ENCODE assay signal across 12 cellular contexts in the genomic region with DNA sequence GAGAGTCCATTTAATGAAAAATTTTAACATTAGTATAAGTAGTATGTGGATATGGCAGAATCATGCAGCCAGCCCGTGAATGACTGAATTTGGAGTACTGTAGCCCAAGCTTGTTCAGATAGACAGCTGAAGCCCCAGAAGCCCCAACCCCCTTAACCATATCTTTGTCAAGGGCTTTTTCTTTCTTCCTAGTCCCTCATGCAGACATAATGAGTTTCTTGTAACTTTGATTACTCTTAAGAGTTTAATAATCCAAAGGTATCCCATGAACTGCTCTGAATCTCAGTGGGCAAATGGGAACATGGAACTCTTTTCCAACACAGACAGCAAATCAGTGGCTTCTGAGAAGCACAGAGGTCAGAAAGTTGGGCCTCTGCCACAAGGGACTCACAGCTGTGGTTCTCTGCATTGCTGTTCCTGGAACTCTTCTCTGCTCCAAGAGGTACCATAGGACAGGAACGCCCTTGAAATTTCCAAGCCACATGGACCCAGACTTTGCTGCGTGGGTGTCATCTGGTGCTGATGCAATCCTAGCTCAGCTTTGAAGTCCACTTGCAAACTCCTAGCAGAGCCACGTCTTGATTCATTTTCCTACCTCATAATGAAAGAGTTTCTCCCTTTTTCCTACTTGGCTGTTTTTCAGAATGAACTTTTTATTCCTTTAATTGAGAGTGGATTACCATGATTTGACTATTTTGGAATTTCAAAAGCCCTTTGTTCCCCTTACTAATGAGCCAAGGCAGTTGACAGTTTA. TPM values are rescaled to one million over a fixed set of nuclear protein-coding genes. Genes with fewer than 3 reads are reported as not detected.
DNase-seq lines count a peak whose midpoint lies in the region; FAIRE-seq and TF ChIP-seq lines count a peak whose summit lies in the region.
"Had no signal": no experiment of that assay in that cellular context is flagged by ENCODE, and none has a peak within 500 bp of the region (broad histone marks: within the 10 kb centered on the region; RNA-seq: fewer than 3 reads in every experiment).

No MANE protein-coding gene starts in this region.

- no peak for TF ChIP-seq EP300 in H1 (IDR thresholded peaks at IDR 0.05; ENCODE audit: borderline replicate concordance in 1 of 2, low read depth in 2 of 2, low read length in 2 of 2)

- no peaks in the 10 kb centered on the region; a peak in 1 of 7 replicates for H3K4me1 ChIP-seq in H1 (replicated peaks in 1 of 4; ENCODE audit: control insufficient read depth in 3 of 4, insufficient read depth in 4 of 4, low read length in 3 of 4)

- DNase-seq in AG08395 (ENCODE audit: low spot score) (peak; percentile 65), LHCN-M2 (ENCODE audit: low read depth) (peak; percentile 66), H1 (ENCODE audit: low read depth in 1 of 2, low spot score in 2 of 2) (no peak), myocyte (ENCODE audit: low read depth) (peak; percentile 75), NCI-H446 (lab: John Stamatoyannopoulos, UW) (no peak), NCI-H1105 (lab: John Stamatoyannopoulos, UW) (no peak), NK-92 (lab: John Stamatoyannopoulos, UW; ENCODE audit: unreplicated experiment) (no peak), activated gamma-delta T cell (lab: John Stamatoyannopoulos, UW) (no peak)
- DNase-seq: SW 1271 had no signal

- no peak overlapping the region for H3K4me3 ChIP-seq in H1 (ENCODE audit: extremely low read depth in 1 of 4, insufficient read depth in 2 of 4, low read depth in 3 of 4, low read length in 4 of 4)
- H3K4me3 ChIP-seq: neural progenitor cell had no signal

- no peak overlapping the region for H2BK120ac ChIP-seq in H1 (replicated peaks; ENCODE audit: low read depth, low read length)

- POLR2A ChIA-PET in H1 (lab: Charles Lee; ENCODE audit: partially characterized antibody) = interaction anchor here (1.1 to 1.8 kb wide), 3 partner anchors 12 to 112 kb away, joined by 3 to 8 read pairs (median 4); a partner anchor contains a TSS

- H3K79me1 ChIP-seq in H1 (ENCODE audit: low read depth, low read length) = no peaks in the 10 kb centered on the region

- H3K18ac ChIP-seq in H1 (ENCODE audit: extremely low read depth, low read length) = no peak overlapping the region

- H3K27ac ChIP-seq in H1 (ENCODE audit: low read depth, low read length) = no peak overlapping the region
- H3K27ac ChIP-seq: C4-2B, KMS-11, neural progenitor cell had no signal

- H3K56ac ChIP-seq in H1 (replicated peaks; ENCODE audit: insufficient read length, low read depth, low read length) = no peak overlapping the region

- H3K23ac ChIP-seq in H1 (ENCODE audit: insufficient read length) = no peak overlapping the region

- no peaks in the 10 kb centered on the region for H3K9me3 ChIP-seq in H1 (ENCODE audit: insufficient read depth in 2 of 2, low read depth in 1 of 2, low read length in 1 of 2)

- no peak overlapping the region for H3K4ac ChIP-seq in H1 (replicated peaks; ENCODE audit: insufficient read length, low read depth, low read length)

- H2AK5ac ChIP-seq in H1 (ENCODE audit: low read depth, low read length) = no peak overlapping the region

- no peaks in the 10 kb centered on the region for H3K27me3 ChIP-seq in H1 (replicated peaks in 1 of 4; ENCODE audit: control insufficient read depth in 3 of 4, extremely low read depth in 1 of 4, insufficient read depth in 3 of 4, low read length in 3 of 4)
- H3K27me3 ChIP-seq: neural progenitor cell had no signal

- 87% methylated on average over 4 of the region's 4 CpGs; no CpG with 5 or more reads in 1 of the 2 experiments for WGBS in H1 (ENCODE audit: extremely low coverage in 1 of 2, insufficient coverage in 1 of 2, insufficient read length in 1 of 2, insufficient replicate concordance in 2 of 2, low coverage in 1 of 2, low lambda C conversion rate in 2 of 2, missing lambda C conversion rate in 1 of 2), 2 experiments

- H3K36me3 ChIP-seq in H1 (ENCODE audit: control insufficient read depth in 2 of 4, insufficient read depth in 4 of 4, low read length in 3 of 4) = peaks cover 0 to 4% (median 0%) of the 10 kb centered on the region in 4 experiments; a peak in 1 of 8 replicates
- H3K36me3 ChIP-seq: neural progenitor cell had no signal

- no peaks in the 10 kb centered on the region; the same call in 1 of the 2 replicates for H3K23me2 ChIP-seq in H1 (ENCODE audit: low read depth, low read length)

- CTCF ChIA-PET in H1 (lab: Charles Lee; ENCODE audit: partially characterized antibody) = interaction anchor here (0.6 to 1.3 kb wide), 2 partner anchors 68 to 270 kb away, joined by 3 read pairs; no protein-coding TSS in a partner anchor

- H2AFZ ChIP-seq in H1 (ENCODE audit: low read length) = peak overlapping the region; percentile 19; the same call in 1 of the 2 replicates
- H2AFZ ChIP-seq: neural progenitor cell had no signal

- no peak for TF ChIP-seq RAD21 in H1 (IDR thresholded peaks at IDR 0.05 in 1 of 2, conservative IDR thresholded peaks at IDR 0.05 in 1 of 2; ENCODE audit: low read depth in 2 of 2, low read length in 2 of 2)

- H4K91ac ChIP-seq in H1 (replicated peaks; ENCODE audit: insufficient read length, low read length) = no peak overlapping the region

- no peak overlapping the region for H3K14ac ChIP-seq in H1 (ENCODE audit: insufficient read length)

- no peaks in the 10 kb centered on the region for H4K20me1 ChIP-seq in H1 (replicated peaks in 1 of 2; ENCODE audit: control insufficient read depth in 1 of 2, insufficient read depth in 2 of 2, low read length in 2 of 2)

- no peak overlapping the region for H2BK20ac ChIP-seq in H1 (ENCODE audit: low read length)

- no peak overlapping the region for H3K4me2 ChIP-seq in H1 (ENCODE audit: insufficient read depth in 1 of 2, low read depth in 2 of 2, low read length in 2 of 2)
- H3K4me2 ChIP-seq: KMS-11, neural progenitor cell had no signal

- no peak overlapping the region for H2BK5ac ChIP-seq in H1 (ENCODE audit: low read depth, low read length)

- no peak overlapping the region for H4K5ac ChIP-seq in H1 (ENCODE audit: insufficient read length, low read depth, low read length)

- H3K79me2 ChIP-seq in H1 (ENCODE audit: control insufficient read depth in 1 of 2, insufficient read depth in 2 of 2, low read length in 2 of 2) = no peaks in the 10 kb centered on the region

- H2BK12ac ChIP-seq in H1 (ENCODE audit: low read depth, low read length) = peak overlapping the region; percentile 29; the same call in 1 of the 2 replicates

- H3K9ac ChIP-seq in H1 (replicated peaks in 1 of 4; ENCODE audit: extremely low read depth in 1 of 4, low read depth in 3 of 4, low read length in 3 of 4) = no peak overlapping the region
- H3K9ac ChIP-seq: KMS-11, neural progenitor cell had no signal

- TF ChIP-seq POLR2A in H1 (IDR thresholded peaks at IDR 0.05; ENCODE audit: control extremely low read depth in 1 of 2, low read depth in 2 of 2, low read length in 2 of 2) = no peak

- no peak for TF ChIP-seq CTCF in H1 (IDR thresholded peaks at IDR 0.05; ENCODE audit: control extremely low read depth in 1 of 3, insufficient read depth in 1 of 3, low read depth in 1 of 3, low read length in 3 of 3)

- no peak overlapping the region for H4K8ac ChIP-seq in H1 (ENCODE audit: extremely low read depth, insufficient read depth, low read length)

- no peak overlapping the region for H2BK15ac ChIP-seq in H1 (ENCODE audit: low read length)

- FAIRE-seq in H1 (lab: Jason Lieb, UNC) = no peak

TF ChIP-seq in H1, 55 proteins besides CTCF, POLR2A, EP300 and RAD21:
- TF ChIP-seq, protein P1, sequence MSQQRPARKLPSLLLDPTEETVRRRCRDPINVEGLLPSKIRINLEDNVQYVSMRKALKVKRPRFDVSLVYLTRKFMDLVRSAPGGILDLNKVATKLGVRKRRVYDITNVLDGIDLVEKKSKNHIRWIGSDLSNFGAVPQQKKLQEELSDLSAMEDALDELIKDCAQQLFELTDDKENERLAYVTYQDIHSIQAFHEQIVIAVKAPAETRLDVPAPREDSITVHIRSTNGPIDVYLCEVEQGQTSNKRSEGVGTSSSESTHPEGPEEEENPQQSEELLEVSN (IDR thresholded peaks at IDR 0.05) = no peak
- TF ChIP-seq CEBPB (IDR thresholded peaks at IDR 0.05; ENCODE audit: low read depth, low read length) = 0 out of 2 replicates have a peak, but pooled peaks have one; percentile 31

RNA-seq across cellular contexts. Expression of a gene that starts 18.1 kb away (rescaled TPM):
- total RNA-seq in LHCN-M2 (2014; rRNA removed) (80.2 and 87.4 TPM in 2 replicates), myocyte (54.9 and 77.8 TPM in 2 replicates)
- polyA plus RNA-seq in LHCN-M2 (2012) = 44.3 TPM
- 13.4 and 14.2 TPM in 2 replicates for total RNA-seq in H1 (2021; fragmentation: NEBNext Ultra II Directional; extraction: Animal tissue kit (Norgen Biotek cat#: 25700))
- polyA plus RNA-seq in H1 (2011; rRNA removed) = 8.1 and 11.6 TPM in 2 replicates
- polyA plus RNA-seq in H1 (2011; cell fraction: cytosol; rRNA removed) = 19.4 TPM
- polyA plus RNA-seq in H1 (2011; cell fraction: nucleus; rRNA removed) = 8.4 TPM
- 15.8 to 19.1 TPM (median 17.7 TPM) in 4 replicates for polyA plus RNA-seq in H1 (2012, experiment 1 of 2)
- 2.6 TPM for polyA plus RNA-seq in H1 (2012, experiment 2 of 2)
- polyA plus RNA-seq in H1 (2013, experiment 1 of 2) = 15.8 TPM
- polyA plus RNA-seq in H1 (2013, experiment 2 of 2) = 13.6 TPM
- 6.2 and 8.0 TPM in 2 replicates for polyA minus RNA-seq in H1 (2011; rRNA and poly(A)+ RNA removed)
- 10.1 TPM for polyA minus RNA-seq in H1 (2011; cell fraction: cytosol; rRNA and poly(A)+ RNA removed)
- polyA minus RNA-seq in H1 (2011; cell fraction: nucleus; rRNA and poly(A)+ RNA removed) = 7.5 TPM
- polyA plus RNA-seq in myocyte (2012) = 30.8 TPM

RNA-seq across cellular contexts. Expression of a gene that starts 18.5 kb away (rescaled TPM):
- total RNA-seq in LHCN-M2 (2014; rRNA removed) (28.2 and 30.0 TPM in 2 replicates), myocyte (18.8 TPM in 2 replicates)
- polyA plus RNA-seq in LHCN-M2 (2012) = 11.8 TPM
- 18.2 and 18.5 TPM in 2 replicates for total RNA-seq in H1 (2021; fragmentation: NEBNext Ultra II Directional; extraction: Animal tissue kit (Norgen Biotek cat#: 25700))
- 2.0 and 3.5 TPM in 2 replicates for polyA plus RNA-seq in H1 (2011; rRNA removed)
- polyA plus RNA-seq in H1 (2011; cell fraction: cytosol; rRNA removed) = 3.7 TPM
- polyA plus RNA-seq in H1 (2011; cell fraction: nucleus; rRNA removed) = 2.7 TPM
- polyA plus RNA-seq in H1 (2012, experiment 1 of 2) = 5.4 to 7.4 TPM (median 5.9 TPM) in 4 replicates
- 2.1 TPM for polyA plus RNA-seq in H1 (2012, experiment 2 of 2)
- 5.6 TPM for polyA plus RNA-seq in H1 (2013, experiment 1 of 2)
- polyA plus RNA-seq in H1 (2013, experiment 2 of 2) = 5.7 TPM
- 12.7 and 12.9 TPM in 2 replicates for polyA minus RNA-seq in H1 (2011; rRNA and poly(A)+ RNA removed)
- polyA minus RNA-seq in H1 (2011; cell fraction: cytosol; rRNA and poly(A)+ RNA removed) = 5.9 TPM
- polyA minus RNA-seq in H1 (2011; cell fraction: nucleus; rRNA and poly(A)+ RNA removed) = 6.8 TPM
- polyA plus RNA-seq in myocyte (2012) = 21.7 TPM

Comparison
In these comparisons a context has a peak if more than half of its experiments do, and no peak if none do; other contexts are left out.
1. DNase-seq: peak in AG08395 (single experiment), LHCN-M2 (single experiment) and myocyte (single experiment); none in H1 (0 of 2), NCI-H446 (0 of 2), NCI-H1105 (single experiment), NK-92 (single experiment) and activated gamma-delta T cell (single experiment).